11 cellular contexts compared by ENCODE assay signal in genomic region chr2:188787002-188787660, GRCh38.
DNase-seq lines count a peak whose midpoint lies in the region; ATAC-seq, FAIRE-seq and TF ChIP-seq lines count a peak whose summit lies in the region.
"Had no signal": no experiment of that assay in that cellular context is flagged by ENCODE, and none has a peak within 500 bp of the region (broad histone marks: within the 10 kb centered on the region; RNA-seq: fewer than 3 reads in every experiment).

No MANE protein-coding gene starts in this region.

- H3K36me3 ChIP-seq in mucosa of descending colon (ENCODE audit: low read depth) (no peaks in the 10 kb centered on the region), upper lobe of left lung (no peaks in the 10 kb centered on the region)

- TF ChIP-seq POLR2A in upper lobe of left lung (IDR thresholded peaks at IDR 0.05): no peak

- intact Hi-C loops in mucosa of descending colon (cut with DNase I, micrococcal nuclease): loop anchor here in 1 of 2 donors (5.0 kb wide), 2 partner anchors 190 to 260 kb away; no protein-coding TSS in a partner anchor

- H3K9me3 ChIP-seq in mucosa of descending colon: no peaks in the 10 kb centered on the region
- no peaks in the 10 kb centered on the region for H3K9me3 ChIP-seq in upper lobe of left lung

- H3K4me3 ChIP-seq in mucosa of descending colon: no peak overlapping the region
- H3K4me3 ChIP-seq in upper lobe of left lung: no peak overlapping the region

- no peak for TF ChIP-seq EP300 in upper lobe of left lung (IDR thresholded peaks at IDR 0.05)

- DNase-seq in M059J (ENCODE audit: low read depth): peak; percentile 86
- no peak for DNase-seq in mucosa of descending colon
- no peak for DNase-seq in upper lobe of left lung
- no peak for DNase-seq in anterior cingulate cortex (lab: John Stamatoyannopoulos, UW)
- no peak for DNase-seq in caudate nucleus (lab: John Stamatoyannopoulos, UW)
- DNase-seq in HUDEP-2 (lab: John Stamatoyannopoulos, UW; ENCODE audit: unreplicated experiment in 76 of 76): no peak
- no peak for DNase-seq in activated naive CD4-positive, alpha-beta T cell (lab: John Stamatoyannopoulos, UW)
- DNase-seq: NK-92 treated with Interleukin-12 subunit alpha and Interleukin-12 subunit beta, amount 100 ng/mL, for 24 hours; stimulated activated CD4-positive, alpha-beta T cell treated with anti-CD3 and anti-CD28 coated beads, Interleukin-1b, Interleukin-23, amount 100 ng/mL, for 48 hours had no signal

- TF ChIP-seq CTCF in mucosa of descending colon (IDR thresholded peaks at IDR 0.05) (no peak), upper lobe of left lung (IDR thresholded peaks at IDR 0.05) (no peak)

- no peaks in the 10 kb centered on the region for H3K27me3 ChIP-seq in upper lobe of left lung

- WGBS in upper lobe of left lung, 2 donors: 50 to 51% methylated on average over 6 of the region's 6 CpGs

- H3K4me1 ChIP-seq in mucosa of descending colon (ENCODE audit: low read depth): no peaks in the 10 kb centered on the region
- H3K4me1 ChIP-seq in upper lobe of left lung: no peaks in the 10 kb centered on the region

- peak; percentile 43 for ATAC-seq in mucosa of descending colon
- peak in 1 of 2 donors; percentile 61 for ATAC-seq in upper lobe of left lung (ENCODE audit: low FRiP score in 2 of 2)
- ATAC-seq: WTC11 had no signal

- H3K27ac ChIP-seq in upper lobe of left lung: peak overlapping the region; percentile 2 to 58 (median 24)
- H3K27ac ChIP-seq in caudate nucleus (ENCODE audit: low read depth, low read length): no peak overlapping the region

- FAIRE-seq in endometrium (lab: Jason Lieb, UNC): peak; percentile 100
